27 cellular contexts compared by ENCODE assay signal in the genomic region with DNA sequence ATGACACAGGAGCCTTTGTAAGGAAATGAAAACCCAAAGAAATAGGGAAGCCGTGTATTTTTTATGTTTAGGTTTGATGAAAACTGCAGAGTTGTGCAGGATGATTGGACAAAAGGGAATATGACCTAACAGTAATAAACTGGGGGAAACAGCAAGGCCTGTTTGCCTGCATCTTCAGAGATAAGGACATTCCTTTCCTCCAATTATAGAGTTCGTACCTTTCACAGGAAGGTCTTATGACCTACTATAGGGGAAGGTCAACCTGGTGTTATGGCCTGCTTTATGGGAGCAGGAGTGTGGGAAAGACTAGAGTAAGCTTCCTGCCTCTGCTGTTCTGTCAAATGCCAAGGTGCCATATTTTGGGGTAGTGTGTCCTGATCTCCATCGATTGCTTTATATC. TPM values are rescaled to one million over a fixed set of nuclear protein-coding genes. Genes with fewer than 3 reads are reported as not detected.
"Had no signal": no experiment of that assay in that cellular context is flagged by ENCODE, and none has a peak within 500 bp of the region (broad histone marks: within the 10 kb centered on the region; RNA-seq: fewer than 3 reads in every experiment).

No MANE protein-coding gene starts in this region.

- H3K27me3 Mint-ChIP-seq: stimulated activated naive CD8-positive, alpha-beta T cell treated with anti-CD3 and anti-CD28 coated beads, Interleukin-15, amount 100 ng/mL, for 72 hours had no signal

- H3K4me1 Mint-ChIP-seq: immature natural killer cell; stimulated activated naive CD8-positive, alpha-beta T cell treated with anti-CD3 and anti-CD28 coated beads, Interleukin-15, amount 100 ng/mL, for 72 hours had no signal

- ATAC-seq: naive thymus-derived CD4-positive, alpha-beta T cell; sciatic nerve; upper lobe of right lung had no signal

- H3K27me3 ChIP-seq: right atrium auricular region, suprapubic skin, transverse colon, upper lobe of right lung, uterus had no signal

- H3K9me3 ChIP-seq: prostate gland, right atrium auricular region, suprapubic skin, transverse colon, upper lobe of right lung, uterus had no signal

- H3K27ac Mint-ChIP-seq: endodermal cell; immature natural killer cell; naive thymus-derived CD4-positive, alpha-beta T cell had no signal

- H3K27ac ChIP-seq: prostate gland, right atrium auricular region, suprapubic skin, transverse colon, upper lobe of right lung, uterus had no signal

- H3K4me3 Mint-ChIP-seq: endodermal cell; immature natural killer cell; naive thymus-derived CD4-positive, alpha-beta T cell; nephron progenitor cell; stimulated activated naive CD8-positive, alpha-beta T cell treated with anti-CD3 and anti-CD28 coated beads, Interleukin-15, amount 100 ng/mL, for 72 hours had no signal

- DNase-seq: cortex of kidney; effector CD8-positive, alpha-beta T cell; endodermal cell; hypothalamus; immature natural killer cell; islet precursor cell; kidney glomerular epithelial cell; mesendoderm; midbrain; naive thymus-derived CD4-positive, alpha-beta T cell; nephron progenitor cell; nucleus accumbens; stimulated activated CD4-positive, alpha-beta T cell treated with anti-CD3 and anti-CD28 coated beads, Interleukin-12 subunit alpha, Interleukin-12 subunit beta, amount 100 ng/mL, for 4 hours; stimulated activated CD4-positive, alpha-beta T cell treated with anti-CD3 and anti-CD28 coated beads, Interleukin-1b, Interleukin-23, amount 100 ng/mL, for 48 hours; stimulated activated CD4-positive, alpha-beta T cell treated with anti-CD3 and anti-CD28 coated beads, Interleukin-4, amount 100 ng/mL, for 1 hour; stimulated activated CD8-positive, alpha-beta memory T cell treated with anti-CD3 and anti-CD28 coated beads, Interleukin-4, amount 100 ng/mL, for 48 hours; stimulated activated naive CD4-positive, alpha-beta T cell; stimulated activated naive CD8-positive, alpha-beta T cell treated with anti-CD3 and anti-CD28 coated beads, Interleukin-15, amount 100 ng/mL, for 72 hours; transverse colon; upper lobe of right lung; uterus had no signal

- H3K9me3 Mint-ChIP-seq: endodermal cell; immature natural killer cell; naive thymus-derived CD4-positive, alpha-beta T cell; stimulated activated naive CD8-positive, alpha-beta T cell treated with anti-CD3 and anti-CD28 coated beads, Interleukin-15, amount 100 ng/mL, for 72 hours had no signal

- H3K4me1 ChIP-seq: prostate gland, right atrium auricular region, suprapubic skin, upper lobe of right lung, uterus had no signal

- H3K36me3 ChIP-seq: prostate gland, right atrium auricular region, suprapubic skin, transverse colon, upper lobe of right lung, uterus had no signal

- H3K36me3 Mint-ChIP-seq: immature natural killer cell; naive thymus-derived CD4-positive, alpha-beta T cell had no signal

- H3K4me3 ChIP-seq: lung, prostate gland, right atrium auricular region, smooth muscle cell, suprapubic skin, transverse colon, upper lobe of right lung, uterus had no signal

RNA-seq across cellular contexts. Expression of a gene that starts 51.6 kb away (rescaled TPM):
- polyA plus RNA-seq: immature natural killer cell; naive thymus-derived CD4-positive, alpha-beta T cell had no signal
